Comparison of ENCODE assay signal across 21 cellular contexts in genomic region chr1:214264196-214264595, GRCh38. TPM values are rescaled to one million over a fixed set of nuclear protein-coding genes. Genes with fewer than 3 reads are reported as not detected.
DNase-seq lines count a peak whose midpoint lies in the region; ATAC-seq and TF ChIP-seq lines count a peak whose summit lies in the region.
"Had no signal": no experiment of that assay in that cellular context is flagged by ENCODE, and none has a peak within 500 bp of the region (broad histone marks: within the 10 kb centered on the region; RNA-seq: fewer than 3 reads in every experiment).

No MANE protein-coding gene starts in this region.

- ATAC-seq in heart right ventricle (no peak), GM19452 (IDR thresholded peaks at IDR 0.05; ENCODE audit: unreplicated experiment) (no peak)
- ATAC-seq: activated naive CD4-positive, alpha-beta T cell treated with anti-CD3 and anti-CD28 coated beads, Interleukin-2, amount 50 U/mL, for 72 hours had no signal

- CTCF ChIA-PET in HEK293 (lab: Yijun Ruan, JAX), result interaction anchor here (1.5 to 13.6 kb wide), 2 partner anchors 13 to 65 kb away, joined by 6 to 428 read pairs; no protein-coding TSS in a partner anchor

- no peak overlapping the region for H3K27ac ChIP-seq in HEK293 (ENCODE audit: extremely low read depth, low read depth, low read length)
- H3K27ac ChIP-seq in heart right ventricle, result no peak overlapping the region
- H3K27ac ChIP-seq: breast epithelium, epithelial cell of prostate, right atrium auricular region, thoracic aorta had no signal

- TF ChIP-seq CTCF in HEK293 (tag by site-specific recombination; IDR thresholded peaks at IDR 0.05), result no peak
- TF ChIP-seq CTCF in heart right ventricle (IDR thresholded peaks at IDR 0.05), result no peak

- peak; percentile 51 for DNase-seq in NCI-H2029 treated with DMSO at 0.1 percent for 48 hours (lab: John Stamatoyannopoulos, UW)
- peak; percentile 22 for DNase-seq in RPMI7951 (ENCODE audit: low read depth)
- peak; percentile 62 for DNase-seq in left kidney (ENCODE audit: low read depth, low spot score)
- no peak for DNase-seq in heart right ventricle
- no peak for DNase-seq in medulla oblongata (ENCODE audit: extremely low spot score)
- DNase-seq: activated CD8-positive, alpha-beta memory T cell treated with anti-CD3 and anti-CD28 coated beads for 24 hours; BE2C; dermis blood vessel endothelial cell; DMS 273 treated with DMSO at 0.1 percent for 48 hours; Kasumi-1; NCI-H2081 treated with DMSO at 0.1 percent for 48 hours; nucleus accumbens; Right ventricle myocardium superior; T-helper 2 cell had no signal

- peaks cover 0 to 94% (median 33%) of the 10 kb centered on the region in 7 donors for H3K27me3 ChIP-seq in heart right ventricle
- H3K27me3 ChIP-seq: BE2C had no signal

- intact Hi-C loops in heart right ventricle (cut with DNase I), result loop anchor here in 8 of 10 donors (2.0 to 10.0 kb wide), 6 partner anchors 37 to 323 kb away; no protein-coding TSS in a partner anchor

- no peaks in the 10 kb centered on the region for H3K9me3 ChIP-seq in HEK293 (ENCODE audit: control insufficient read depth, insufficient read depth, low read depth, low read length)
- H3K9me3 ChIP-seq in heart right ventricle, result no peaks in the 10 kb centered on the region
- H3K9me3 ChIP-seq: BE2C, breast epithelium, right atrium auricular region, thoracic aorta had no signal

- WGBS in heart right ventricle, 2 donors, result 78 to 88% methylated on average over 4 of the region's 4 CpGs

- POLR2A ChIA-PET in HEK293 (lab: Yijun Ruan, JAX), result no interaction called here

- H3K36me3 ChIP-seq in HEK293 (ENCODE audit: control insufficient read depth in 2 of 2, insufficient read depth in 1 of 2, low read length in 2 of 2), result no peaks in the 10 kb centered on the region
- H3K36me3 ChIP-seq in heart right ventricle, result no peaks in the 10 kb centered on the region
- H3K36me3 ChIP-seq: BE2C, breast epithelium, right atrium auricular region, thoracic aorta had no signal

- H3K4me1 ChIP-seq in HEK293 (ENCODE audit: control insufficient read depth, insufficient read depth, low read length), result no peaks in the 10 kb centered on the region
- peaks cover 0 to 17% (median 7%) of the 10 kb centered on the region in 9 donors for H3K4me1 ChIP-seq in heart right ventricle
- H3K4me1 ChIP-seq: BE2C, breast epithelium had no signal

- H3K4me3 ChIP-seq in HEK293 (ENCODE audit: low read depth, low read length) (no peak overlapping the region), heart right ventricle (no peak overlapping the region)
- H3K4me3 ChIP-seq: breast epithelium, right atrium auricular region, thoracic aorta had no signal

TF ChIP-seq in HEK293, 187 proteins besides CTCF, POLR2A, EP300 and RAD21:
- TF ChIP-seq ZBTB44 (tag by site-specific recombination; IDR thresholded peaks at IDR 0.05), result peak; percentile 46; the same call in 1 of the 2 replicates
- TF ChIP-seq OSR2 (tag by site-specific recombination; IDR thresholded peaks at IDR 0.05), result peak; percentile 89
- TF ChIP-seq REPIN1 (tag by site-specific recombination; IDR thresholded peaks at IDR 0.05; ENCODE audit: low read depth), result no peak
- peak; percentile 90 for TF ChIP-seq SP7 (tag by site-specific recombination; IDR thresholded peaks at IDR 0.05)
- 0 out of 2 replicates have a peak, but pooled peaks have one; percentile 17 for TF ChIP-seq ZBTB8A (tag by site-specific recombination; IDR thresholded peaks at IDR 0.05)
- peak; percentile 33; the same call in 1 of the 2 replicates for TF ChIP-seq ZEB2 (tag by site-specific recombination; IDR thresholded peaks at IDR 0.05)
- no peak for TF ChIP-seq ZNF223 (tag by site-specific recombination; IDR thresholded peaks at IDR 0.05)
- no peak for TF ChIP-seq ZNF433 (tag by site-specific recombination; IDR thresholded peaks at IDR 0.05; ENCODE audit: low read depth)
- TF ChIP-seq, protein P1, sequence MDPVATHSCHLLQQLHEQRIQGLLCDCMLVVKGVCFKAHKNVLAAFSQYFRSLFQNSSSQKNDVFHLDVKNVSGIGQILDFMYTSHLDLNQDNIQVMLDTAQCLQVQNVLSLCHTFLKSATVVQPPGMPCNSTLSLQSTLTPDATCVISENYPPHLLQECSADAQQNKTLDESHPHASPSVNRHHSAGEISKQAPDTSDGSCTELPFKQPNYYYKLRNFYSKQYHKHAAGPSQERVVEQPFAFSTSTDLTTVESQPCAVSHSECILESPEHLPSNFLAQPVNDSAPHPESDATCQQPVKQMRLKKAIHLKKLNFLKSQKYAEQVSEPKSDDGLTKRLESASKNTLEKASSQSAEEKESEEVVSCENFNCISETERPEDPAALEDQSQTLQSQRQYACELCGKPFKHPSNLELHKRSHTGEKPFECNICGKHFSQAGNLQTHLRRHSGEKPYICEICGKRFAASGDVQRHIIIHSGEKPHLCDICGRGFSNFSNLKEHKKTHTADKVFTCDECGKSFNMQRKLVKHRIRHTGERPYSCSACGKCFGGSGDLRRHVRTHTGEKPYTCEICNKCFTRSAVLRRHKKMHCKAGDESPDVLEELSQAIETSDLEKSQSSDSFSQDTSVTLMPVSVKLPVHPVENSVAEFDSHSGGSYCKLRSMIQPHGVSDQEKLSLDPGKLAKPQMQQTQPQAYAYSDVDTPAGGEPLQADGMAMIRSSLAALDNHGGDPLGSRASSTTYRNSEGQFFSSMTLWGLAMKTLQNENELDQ (tag by site-specific recombination; IDR thresholded peaks at IDR 0.05; ENCODE audit: low read depth), result no peak
- peak; percentile 15; the same call in 1 of the 2 replicates for TF ChIP-seq ZBTB48 (tag by site-specific recombination; IDR thresholded peaks at IDR 0.05)
- TF ChIP-seq ZBTB20 (tag by site-specific recombination; IDR thresholded peaks at IDR 0.05), result peak; percentile 42; the same call in 1 of the 2 replicates
- TF ChIP-seq ZIC2 (tag by site-specific recombination; IDR thresholded peaks at IDR 0.05), result peak; percentile 69
- peak; percentile 62 for TF ChIP-seq PRDM6 (tag by site-specific recombination; IDR thresholded peaks at IDR 0.05)
- peak; percentile 50 for TF ChIP-seq FEZF1 (tag by site-specific recombination; IDR thresholded peaks at IDR 0.05)

RNA-seq across cellular contexts. Expression of gene SMYD2, which starts 16.8 kb away (rescaled TPM):
- 75.5 and 82.2 TPM in 2 replicates for total RNA-seq in RPMI7951 (2014; rRNA removed; shearing (Covaris generic))
- 100 to 1,000 TPM; 158 to 438 (median 356) TPM for total RNA-seq in heart right ventricle
- polyA plus RNA-seq in heart right ventricle, result 100 to 1,000 TPM in 1 of 2 donors, 10 to 100 TPM in 1; 97.3 to 149 TPM

Comparison
In these comparisons a context has a peak if more than half of its experiments do, and no peak if none do; other contexts are left out.
1. DNase-seq: peak in NCI-H2029 treated with DMSO at 0.1 percent for 48 hours (single experiment), RPMI7951 (single experiment) and left kidney (single experiment); none in heart right ventricle (0 of 2) and medulla oblongata (single experiment).